ENCODE assay signal across 24 cellular contexts in genomic region chr20:34420146-34420545, GRCh38. TPM values are rescaled to one million over a fixed set of nuclear protein-coding genes. Genes with fewer than 3 reads are reported as not detected.
DNase-seq lines count a peak whose midpoint lies in the region; TF ChIP-seq lines count a peak whose summit lies in the region.
"Had no signal": no experiment of that assay in that cellular context is flagged by ENCODE, and none has a peak within 500 bp of the region (broad histone marks: within the 10 kb centered on the region; RNA-seq: fewer than 3 reads in every experiment).

No MANE protein-coding gene starts in this region.

- H3K4me1 Mint-ChIP-seq in mesothelial cell of epicardium: peaks cover 2% of the 10 kb centered on the region

- H3K36me3 Mint-ChIP-seq in mesothelial cell of epicardium: peaks cover 42% of the 10 kb centered on the region

- peak overlapping the region; percentile 23 for H3K27ac Mint-ChIP-seq in mesothelial cell of epicardium
- H3K27ac Mint-ChIP-seq: activated CD4-positive, alpha-beta T cell treated with anti-CD3 and anti-CD28 coated beads, Interleukin-2, amount 10 ng/mL, durations not matched to agents 24 days and 14 days; stimulated activated memory B cell treated with anti-CD40 and anti-IgM and Interleukin-4, amounts not matched to agents 10 μg/mL and 1 μg/mL and 100 μg/mL, for 72 hours; T-helper 1 cell treated with Interleukin-12 subunit alpha and Interleukin-12 subunit beta and Interleukin-4 antibody, amounts not matched to agents 30 μg/mL and 1 μg/mL, for 36 hours had no signal

- H3K27me3 Mint-ChIP-seq in mesothelial cell of epicardium (ENCODE audit: low read depth): no peaks in the 10 kb centered on the region
- H3K27me3 Mint-ChIP-seq: activated CD4-positive, alpha-beta T cell treated with anti-CD3 and anti-CD28 coated beads, Interleukin-2, amount 10 ng/mL, durations not matched to agents 24 days and 14 days; stimulated activated memory B cell treated with anti-CD40 and anti-IgM and Interleukin-4, amounts not matched to agents 10 μg/mL and 1 μg/mL and 100 μg/mL, for 72 hours had no signal

- H3K27ac ChIP-seq in VCaP: peak overlapping the region; percentile 57
- H3K27ac ChIP-seq: spleen had no signal

- DNase-seq in NCI-H1092 treated with DMSO at 0.1 percent for 48 hours (lab: John Stamatoyannopoulos, UW) (peak; percentile 4), NCI-H1092 (lab: John Stamatoyannopoulos, UW) (no peak), NCI-H146 (lab: John Stamatoyannopoulos, UW) (peak; percentile 4), mesothelial cell of epicardium (ENCODE audit: low spot score in 2 of 2, unreplicated experiment in 2 of 2) (no peak), hepatic stellate cell (ENCODE audit: low spot score) (no peak), SKM-1 treated with dmso at 0.1 percent for 144 hours (lab: John Stamatoyannopoulos, UW; ENCODE audit: unreplicated experiment) (no peak), T1000 (lab: John Stamatoyannopoulos, UW) (no peak)
- DNase-seq: activated CD4-positive, alpha-beta T cell treated with anti-CD3 and anti-CD28 coated beads, Interleukin-2, amount 10 ng/mL, durations not matched to agents 24 days and 14 days; activated naive CD4-positive, alpha-beta T cell; activated T-cell treated with anti-CD3 and anti-CD28 coated beads, Interleukin-2, amount 50 U/mL, for 48 hours; cortex of kidney; H7; Karpas-422; mammary epithelial cell; MV-4-11; NCI-H187; NCI-H510A; occipital lobe; RPMI8226; spleen; stimulated activated CD4-positive, alpha-beta T cell treated with anti-CD3 and anti-CD28 coated beads, Interleukin-4, amount 100 ng/mL, for 1 hour had no signal

- no peaks in the 10 kb centered on the region for H3K9me3 Mint-ChIP-seq in mesothelial cell of epicardium
- H3K9me3 Mint-ChIP-seq: activated CD4-positive, alpha-beta T cell treated with anti-CD3 and anti-CD28 coated beads, Interleukin-2, amount 10 ng/mL, durations not matched to agents 24 days and 14 days; stimulated activated memory B cell treated with anti-CD40 and anti-IgM and Interleukin-4, amounts not matched to agents 10 μg/mL and 1 μg/mL and 100 μg/mL, for 72 hours; T-helper 1 cell treated with Interleukin-12 subunit alpha and Interleukin-12 subunit beta and Interleukin-4 antibody, amounts not matched to agents 30 μg/mL and 1 μg/mL, for 36 hours had no signal

- TF ChIP-seq CTCF in VCaP (conservative IDR thresholded peaks at IDR 0.05): no peak
- TF ChIP-seq CTCF in mesothelial cell of epicardium (IDR thresholded peaks at IDR 0.05; ENCODE audit: unreplicated experiment): no peak

- H3K4me3 Mint-ChIP-seq in mesothelial cell of epicardium: no peak overlapping the region
- H3K4me3 Mint-ChIP-seq: activated CD4-positive, alpha-beta T cell treated with anti-CD3 and anti-CD28 coated beads, Interleukin-2, amount 10 ng/mL, durations not matched to agents 24 days and 14 days; stimulated activated memory B cell treated with anti-CD40 and anti-IgM and Interleukin-4, amounts not matched to agents 10 μg/mL and 1 μg/mL and 100 μg/mL, for 72 hours; T-helper 1 cell treated with Interleukin-12 subunit alpha and Interleukin-12 subunit beta and Interleukin-4 antibody, amounts not matched to agents 30 μg/mL and 1 μg/mL, for 36 hours had no signal

RNA-seq across cellular contexts. Expression of gene ITCH, which starts 57.1 kb away (rescaled TPM):
- 54.3 to 62.2 TPM (median 60.2 TPM) in 3 replicates for total RNA-seq in mesothelial cell of epicardium

Comparison
In these comparisons a context has a peak if more than half of its experiments do, and no peak if none do; other contexts are left out.
1. DNase-seq: peak in NCI-H1092 treated with DMSO at 0.1 percent for 48 hours (single experiment) and NCI-H146 (single experiment); none in NCI-H1092 (single experiment), mesothelial cell of epicardium (0 of 2), hepatic stellate cell (single experiment), SKM-1 treated with dmso at 0.1 percent for 144 hours (single experiment) and T1000 (single experiment).